ENCODE assay signal across 8 cellular contexts in genomic region chr2:196291873-196292800, GRCh38.
A peak's percentile ranks its signal among the peaks of the same experiment; 100 is the strongest.
DNase-seq lines count a peak whose midpoint lies in the region; ATAC-seq and TF ChIP-seq lines count a peak whose summit lies in the region.

No MANE protein-coding gene starts in this region.

- TF ChIP-seq EP300 in upper lobe of left lung (IDR thresholded peaks at IDR 0.05) = peak in 1 of 4 donors; percentile 5

- H3K9ac ChIP-seq in neuronal stem cell (ENCODE audit: low read depth, low read length, poor library complexity) = no peak overlapping the region

- DNase-seq in Right ventricle myocardium inferior (ENCODE audit: missing footprints) (no peak), right atrium auricular region (ENCODE audit: low spot score) (no peak), KBM-7 (peak; percentile 12), epithelial cell of prostate (ENCODE audit: low read depth, low spot score) (peak; percentile 98), upper lobe of left lung (peak in 1 of 2 donors; percentile 71), foreskin melanocyte (no peak), neuronal stem cell (ENCODE audit: low spot score) (no peak)
- DNase-seq in activated CD4-positive, alpha-beta T cell treated with anti-CD3 and anti-CD28 coated beads, Interleukin-2, amount 10 ng/mL, durations not matched to agents 24 days and 14 days = no peak

- H3K9me3 ChIP-seq in right atrium auricular region (no peaks in the 10 kb centered on the region), upper lobe of left lung (no peaks in the 10 kb centered on the region), neuronal stem cell (replicated peaks in 1 of 2; ENCODE audit: control insufficient read depth in 2 of 2, insufficient read depth in 1 of 2, low read depth in 1 of 2, low read length in 2 of 2) (no peaks in the 10 kb centered on the region)

- H3K27ac ChIP-seq in right atrium auricular region (no peak overlapping the region), epithelial cell of prostate (peak overlapping the region; percentile 94), upper lobe of left lung (peak overlapping the region in 2 of 4 donors; percentile 3 to 27), neuronal stem cell (replicated peaks; ENCODE audit: low read length) (no peak overlapping the region)

- in situ Hi-C loops in KBM-7 (cut with MboI; ENCODE audit: low pct_unique_long_range_greater_than_20kb, low sequenced_read_pairs) = no loop called here

- H3K4me1 ChIP-seq in right atrium auricular region (peaks cover 0 to 25% of the 10 kb centered on the region in 2 donors), upper lobe of left lung (peaks cover 9 to 12% (median 11%) of the 10 kb centered on the region in 4 donors), neuronal stem cell (ENCODE audit: control insufficient read depth in 2 of 2, insufficient read depth in 1 of 2, low read depth in 1 of 2, low read length in 2 of 2) (no peaks in the 10 kb centered on the region)

- H3K4me3 ChIP-seq in right atrium auricular region (no peak overlapping the region), upper lobe of left lung (no peak overlapping the region), neuronal stem cell (ENCODE audit: low read length in 2 of 2) (no peak overlapping the region)

- no peaks in the 10 kb centered on the region for H3K79me1 ChIP-seq in neuronal stem cell (ENCODE audit: low read depth, low read length)

- H3K36me3 ChIP-seq in right atrium auricular region = no peaks in the 10 kb centered on the region
- H3K36me3 ChIP-seq in upper lobe of left lung = peaks cover 0 to 21% (median 0%) of the 10 kb centered on the region in 4 donors
- H3K36me3 ChIP-seq in neuronal stem cell (replicated peaks in 1 of 2; ENCODE audit: control insufficient read depth in 2 of 2, insufficient read depth in 2 of 2, low read length in 2 of 2) = peaks cover 0 to 13% of the 10 kb centered on the region in 2 donors

- H3K23ac ChIP-seq in neuronal stem cell (ENCODE audit: low read depth, low read length, poor library complexity) = no peak overlapping the region

- intact Hi-C loops in Right ventricle myocardium inferior (cut with DNase I) = loop anchor here (5.0 kb wide), 4 partner anchors 160 to 470 kb away; partner anchors contain the start of gene HECW2
- intact Hi-C loops in activated CD4-positive, alpha-beta T cell treated with anti-CD3 and anti-CD28 coated beads, Interleukin-2, amount 10 ng/mL, durations not matched to agents 24 days and 14 days (cut with micrococcal nuclease) = loop anchor here (5.0 kb wide), 1 partner anchor 45 kb away; no protein-coding TSS in a partner anchor

- peak; percentile 74 for ATAC-seq in Right ventricle myocardium inferior
- peak; percentile 18 to 91 for ATAC-seq in upper lobe of left lung (ENCODE audit: low FRiP score in 2 of 2)

- no peak overlapping the region for H2AFZ ChIP-seq in neuronal stem cell (ENCODE audit: low read length)

- no peak overlapping the region for H2BK12ac ChIP-seq in neuronal stem cell (ENCODE audit: low read length)

- H2BK5ac ChIP-seq in neuronal stem cell (ENCODE audit: low read length) = no peak overlapping the region

- H3K4me2 ChIP-seq in neuronal stem cell (ENCODE audit: insufficient read depth, low read length, poor library complexity, severe bottlenecking) = no peak overlapping the region

- no peaks in the 10 kb centered on the region for H3K27me3 Mint-ChIP-seq in activated CD4-positive, alpha-beta T cell treated with anti-CD3 and anti-CD28 coated beads, Interleukin-2, amount 10 ng/mL, durations not matched to agents 24 days and 14 days

- no peak overlapping the region for H4K91ac ChIP-seq in neuronal stem cell (ENCODE audit: low read depth, low read length, poor library complexity)

- no peak overlapping the region for H4K8ac ChIP-seq in neuronal stem cell (ENCODE audit: low read depth, low read length)

- no peak overlapping the region for H3K14ac ChIP-seq in neuronal stem cell (ENCODE audit: low read length)

- H2BK15ac ChIP-seq in neuronal stem cell (ENCODE audit: low read length) = no peak overlapping the region

- 66 to 78% methylated on average over 16 of the region's 16 CpGs for WGBS in upper lobe of left lung, 2 donors
- WGBS in neuronal stem cell (ENCODE audit: extremely low coverage in 2 of 2, insufficient read length in 2 of 2, insufficient replicate concordance in 1 of 2), 2 donors = no CpG with 5 or more reads among the region's 16 CpGs

- no peaks in the 10 kb centered on the region for H3K27me3 ChIP-seq in right atrium auricular region
- no peaks in the 10 kb centered on the region for H3K27me3 ChIP-seq in upper lobe of left lung
- H3K27me3 ChIP-seq in neuronal stem cell (ENCODE audit: control insufficient read depth in 3 of 3, insufficient read depth in 3 of 3, low read depth in 1 of 3, low read length in 3 of 3) = no peaks in the 10 kb centered on the region

- no peak overlapping the region for H3K27ac Mint-ChIP-seq in activated CD4-positive, alpha-beta T cell treated with anti-CD3 and anti-CD28 coated beads, Interleukin-2, amount 10 ng/mL, durations not matched to agents 24 days and 14 days

- H3K36me3 Mint-ChIP-seq in activated CD4-positive, alpha-beta T cell treated with anti-CD3 and anti-CD28 coated beads, Interleukin-2, amount 10 ng/mL, durations not matched to agents 24 days and 14 days (ENCODE audit: low read depth) = no peaks in the 10 kb centered on the region

- peak in 1 of 4 donors; percentile 7 for TF ChIP-seq POLR2A in upper lobe of left lung (IDR thresholded peaks at IDR 0.05)

- H3K4ac ChIP-seq in neuronal stem cell (ENCODE audit: low read length) = no peak overlapping the region

- no peak overlapping the region for H2AK5ac ChIP-seq in neuronal stem cell (ENCODE audit: low read depth, low read length)

- no peak overlapping the region for H3K18ac ChIP-seq in neuronal stem cell (ENCODE audit: low read length)

- peaks cover 39% of the 10 kb centered on the region for H3K4me1 Mint-ChIP-seq in activated CD4-positive, alpha-beta T cell treated with anti-CD3 and anti-CD28 coated beads, Interleukin-2, amount 10 ng/mL, durations not matched to agents 24 days and 14 days

- TF ChIP-seq CTCF in right atrium auricular region (IDR thresholded peaks at IDR 0.05) (no peak), upper lobe of left lung (IDR thresholded peaks at IDR 0.05) (no peak)

- no peak overlapping the region for H3K4me3 Mint-ChIP-seq in activated CD4-positive, alpha-beta T cell treated with anti-CD3 and anti-CD28 coated beads, Interleukin-2, amount 10 ng/mL, durations not matched to agents 24 days and 14 days

- no peaks in the 10 kb centered on the region for H3K9me3 Mint-ChIP-seq in activated CD4-positive, alpha-beta T cell treated with anti-CD3 and anti-CD28 coated beads, Interleukin-2, amount 10 ng/mL, durations not matched to agents 24 days and 14 days

- H2BK120ac ChIP-seq in neuronal stem cell (ENCODE audit: low read depth, low read length) = no peak overlapping the region

Comparison
In these comparisons a context has a peak if more than half of its experiments do, and no peak if none do; other contexts are left out.
1. DNase-seq: peak in KBM-7 (single experiment) and epithelial cell of prostate (single experiment); none in Right ventricle myocardium inferior (single experiment), right atrium auricular region (single experiment), activated CD4-positive, alpha-beta T cell treated with anti-CD3 and anti-CD28 coated beads, Interleukin-2, amount 10 ng/mL, durations not matched to agents 24 days and 14 days (single experiment), foreskin melanocyte (single experiment) and neuronal stem cell (single experiment).